8 cellular contexts compared by ENCODE assay signal in the genomic region with DNA sequence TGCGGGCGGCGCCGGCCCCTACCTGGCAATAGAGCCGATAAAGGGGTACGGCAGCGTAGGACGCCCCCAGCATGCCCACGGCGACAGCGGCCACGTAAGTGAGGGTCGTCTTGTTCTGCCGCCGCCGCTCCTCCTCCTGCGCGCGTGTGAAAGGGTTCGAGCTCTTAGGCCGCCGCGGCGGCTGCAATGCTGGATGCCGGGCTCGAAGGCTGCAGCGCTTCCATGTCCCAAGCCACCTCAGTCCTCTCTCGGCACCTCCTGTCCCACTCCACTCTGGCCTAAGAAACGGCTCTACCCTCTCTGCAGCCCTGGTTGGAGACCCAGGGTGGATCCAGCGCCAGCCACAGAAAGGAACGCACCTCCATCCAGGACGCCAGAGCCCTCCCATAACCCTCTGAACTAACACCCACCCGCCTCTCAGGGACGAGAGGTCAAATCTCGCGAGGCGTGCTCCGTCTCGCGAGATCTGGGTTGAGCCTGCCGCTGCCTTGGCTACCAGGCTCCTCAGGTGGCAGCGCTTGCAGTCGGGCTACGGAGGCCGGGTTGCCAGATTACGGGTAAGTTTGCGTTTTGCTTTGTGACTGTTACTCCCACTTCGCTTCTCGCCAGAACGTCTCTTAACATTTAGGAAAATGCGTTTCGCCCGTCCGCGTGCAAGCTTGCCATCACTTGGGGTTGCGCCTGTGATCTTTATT. TPM values are rescaled to one million over a fixed set of nuclear protein-coding genes. Genes with fewer than 3 reads are reported as not detected.
A peak's percentile ranks its signal among the peaks of the same experiment; 100 is the strongest.
DNase-seq lines count a peak whose midpoint lies in the region; ATAC-seq, FAIRE-seq and TF ChIP-seq lines count a peak whose summit lies in the region.

A gene with protein sequence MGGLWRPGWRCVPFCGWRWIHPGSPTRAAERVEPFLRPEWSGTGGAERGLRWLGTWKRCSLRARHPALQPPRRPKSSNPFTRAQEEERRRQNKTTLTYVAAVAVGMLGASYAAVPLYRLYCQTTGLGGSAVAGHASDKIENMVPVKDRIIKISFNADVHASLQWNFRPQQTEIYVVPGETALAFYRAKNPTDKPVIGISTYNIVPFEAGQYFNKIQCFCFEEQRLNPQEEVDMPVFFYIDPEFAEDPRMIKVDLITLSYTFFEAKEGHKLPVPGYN (minus strand): TSS at position 396 of the 695 bp plus-strand sequence. CDS start 8 bp downstream, at position 388.
A gene with protein sequence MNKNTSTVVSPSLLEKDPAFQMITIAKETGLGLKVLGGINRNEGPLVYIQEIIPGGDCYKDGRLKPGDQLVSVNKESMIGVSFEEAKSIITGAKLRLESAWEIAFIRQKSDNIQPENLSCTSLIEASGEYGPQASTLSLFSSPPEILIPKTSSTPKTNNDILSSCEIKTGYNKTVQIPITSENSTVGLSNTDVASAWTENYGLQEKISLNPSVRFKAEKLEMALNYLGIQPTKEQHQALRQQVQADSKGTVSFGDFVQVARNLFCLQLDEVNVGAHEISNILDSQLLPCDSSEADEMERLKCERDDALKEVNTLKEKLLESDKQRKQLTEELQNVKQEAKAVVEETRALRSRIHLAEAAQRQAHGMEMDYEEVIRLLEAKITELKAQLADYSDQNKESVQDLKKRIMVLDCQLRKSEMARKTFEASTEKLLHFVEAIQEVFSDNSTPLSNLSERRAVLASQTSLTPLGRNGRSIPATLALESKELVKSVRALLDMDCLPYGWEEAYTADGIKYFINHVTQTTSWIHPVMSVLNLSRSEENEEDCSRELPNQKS (plus strand): TSS at position 507 of the 695 bp plus-strand sequence. CDS start 17,455 bp downstream, outside the sequence.

- peaks cover 37% of the 10 kb centered on the region for H3K36me3 ChIP-seq in WERI-Rb-1
- H3K36me3 ChIP-seq in small intestine (ENCODE audit: control insufficient read depth in 2 of 2, insufficient read depth in 2 of 2, low read length in 2 of 2): no peaks in the 10 kb centered on the region

- peak within 1 kb of the TSS; percentile 98 for H3K4me3 ChIP-seq in WERI-Rb-1 (ENCODE audit: low read depth, low read length)
- H3K4me3 ChIP-seq in cardiac fibroblast (replicated peaks in 1 of 2; ENCODE audit: low read depth in 2 of 2, low read length in 2 of 2): peak within 1 kb of the TSS; percentile 84 to 95
- H3K4me3 ChIP-seq in small intestine (ENCODE audit: low read depth in 1 of 2, low read length in 2 of 2): peak within 1 kb of the TSS; percentile 83 to 85

- peak; percentile 96 for DNase-seq in AG08396 (ENCODE audit: low spot score)
- peak; percentile 96 for DNase-seq in NCI-H2196 (lab: John Stamatoyannopoulos, UW; ENCODE audit: unreplicated experiment)
- peak; percentile 98 for DNase-seq in WERI-Rb-1
- peak; percentile 97 to 98 for DNase-seq in cardiac fibroblast (ENCODE audit: low read depth in 2 of 2)
- DNase-seq in iPS-NIHi7 (ENCODE audit: extremely low spot score): peak; percentile 94
- peak; percentile 98 for DNase-seq in small intestine

- peak; percentile 92 for ATAC-seq in GM18909 (IDR thresholded peaks at IDR 0.05; ENCODE audit: poor library complexity, unreplicated experiment)
- peak; percentile 87 for ATAC-seq in HG03139 (IDR thresholded peaks at IDR 0.05; ENCODE audit: unreplicated experiment)

- H3K27me3 ChIP-seq in WERI-Rb-1 (ENCODE audit: insufficient read depth, low read depth, severe bottlenecking): no peaks in the 10 kb centered on the region
- H3K27me3 ChIP-seq in small intestine (ENCODE audit: control insufficient read depth in 2 of 2, insufficient read depth in 2 of 2, low read length in 2 of 2): no peaks in the 10 kb centered on the region

- TF ChIP-seq CTCF in WERI-Rb-1 (IDR thresholded peaks at IDR 0.05; ENCODE audit: low read depth, low read length) (no peak), cardiac fibroblast (IDR thresholded peaks at IDR 0.05; ENCODE audit: low read depth, low read length) (peak; percentile 58)

- FAIRE-seq in small intestine (lab: Jason Lieb, UNC): no peak

- H3K4me1 ChIP-seq in small intestine (ENCODE audit: control insufficient read depth in 2 of 2, insufficient read depth in 1 of 2, low read depth in 1 of 2, low read length in 1 of 2): peaks cover 0 to 2% of the 10 kb centered on the region in 2 donors

- H3K9me3 ChIP-seq in WERI-Rb-1 (ENCODE audit: severe bottlenecking): no peaks in the 10 kb centered on the region
- H3K9me3 ChIP-seq in small intestine (ENCODE audit: control insufficient read depth, low read depth): no peaks in the 10 kb centered on the region

- H3K27ac ChIP-seq in WERI-Rb-1: peak within 1 kb of the TSS; percentile 86
- H3K27ac ChIP-seq in small intestine (ENCODE audit: low read depth in 1 of 2, low read length in 1 of 2): peak within 1 kb of the TSS; percentile 46 to 87

- 0% methylated on average over 48 to 56 of the region's 56 CpGs for WGBS in small intestine, 3 donors

RNA-seq across cellular contexts. Expression of the first gene that starts in this region (rescaled TPM):
- 10 to 100 TPM; 26.4 to 74.2 (median 36.5) TPM for polyA plus RNA-seq in small intestine

RNA-seq across cellular contexts. Expression of the second gene that starts in this region (rescaled TPM):
- polyA plus RNA-seq in small intestine: 1 to 10 TPM; 2.3 to 4.5 (median 3.2) TPM

Comparison
In these comparisons a context has a peak if more than half of its experiments do, and no peak if none do; other contexts are left out.
1. Peak in every context shown above with its lines: DNase-seq, ATAC-seq, H3K4me3 ChIP-seq and H3K27ac ChIP-seq.